27 cellular contexts compared by ENCODE assay signal in genomic region chr15:92157666-92158298, GRCh38.
DNase-seq lines count a peak whose midpoint lies in the region; ATAC-seq and TF ChIP-seq lines count a peak whose summit lies in the region.
"Had no signal": no experiment of that assay in that cellular context is flagged by ENCODE, and none has a peak within 500 bp of the region (broad histone marks: within the 10 kb centered on the region; RNA-seq: fewer than 3 reads in every experiment).

No MANE protein-coding gene starts in this region.

- no peak overlapping the region; the same call in 2 of the 3 replicates for H3K4me3 Mint-ChIP-seq in GM23338
- H3K4me3 Mint-ChIP-seq in neural progenitor cell: no peak overlapping the region
- H3K4me3 Mint-ChIP-seq: activated T-cell treated with anti-CD3 and anti-CD28 coated beads, Interleukin-2, amount 50 U/mL, for 4 hours; CD8-positive, alpha-beta memory T cell; naive B cell; T-helper 1 cell treated with Interleukin-12 subunit alpha and Interleukin-12 subunit beta and Interleukin-4 antibody, amounts not matched to agents 30 μg/mL and 1 μg/mL, for 36 hours had no signal

- H3K27me3 ChIP-seq in GM23338 (ENCODE audit: insufficient read depth): no peaks in the 10 kb centered on the region
- peaks cover 8% of the 10 kb centered on the region; the same call in 1 of the 2 replicates for H3K27me3 ChIP-seq in OCI-LY3 (ENCODE audit: low read depth, low read length)
- H3K27me3 ChIP-seq in neural progenitor cell: no peaks in the 10 kb centered on the region
- no peaks in the 10 kb centered on the region for H3K27me3 ChIP-seq in MG63
- H3K27me3 ChIP-seq: Peyer's patch, SJCRH30 had no signal

- H3K4me2 ChIP-seq in GM23338 (0 out of 2 replicates have a peak overlapping the region, but pooled peaks have one; percentile 33), OCI-LY3 (ENCODE audit: low read length) (peak overlapping the region; percentile 61), neural progenitor cell (peak overlapping the region; percentile 27)
- H3K4me2 ChIP-seq: KMS-11 had no signal

- H2AFZ ChIP-seq in GM23338 (no peak overlapping the region), OCI-LY3 (ENCODE audit: low read depth, low read length) (no peak overlapping the region), neural progenitor cell (replicated peaks) (no peak overlapping the region)
- H2AFZ ChIP-seq: GM23248 had no signal

- DNase-seq in GM23338 (ENCODE audit: low spot score) (no peak), epithelial cell of prostate (ENCODE audit: low read depth, low spot score) (peak; percentile 6), neural progenitor cell (ENCODE audit: low spot score) (no peak), DMS 273 (lab: John Stamatoyannopoulos, UW; ENCODE audit: unreplicated experiment) (no peak), MG63 (no peak)
- DNase-seq: activated CD8-positive, alpha-beta memory T cell treated with anti-CD3 and anti-CD28 coated beads for 24 hours; activated naive CD4-positive, alpha-beta T cell; amygdala; glutamatergic neuron; GM23248; left colon; naive B cell; NCI-H1694 treated with DMSO at 0.1 percent for 48 hours; NCI-H2171 treated with DMSO at 0.1 percent for 48 hours; NCI-H524 treated with DMSO at 0.1 percent for 48 hours; right cardiac atrium; SJCRH30; stimulated activated naive CD4-positive, alpha-beta T cell had no signal

- no peak for TF ChIP-seq CTCF in GM23338 (conservative IDR thresholded peaks at IDR 0.05; ENCODE audit: low read depth in 2 of 2)
- no peak for TF ChIP-seq CTCF in OCI-LY3 (IDR thresholded peaks at IDR 0.05; ENCODE audit: low read depth, low read length)
- no peak for TF ChIP-seq CTCF in neural progenitor cell (IDR thresholded peaks at IDR 0.05)

- no peak for ATAC-seq in GM23338
- ATAC-seq in GM19463 (IDR thresholded peaks at IDR 0.05; ENCODE audit: unreplicated experiment): no peak

- H3K27ac ChIP-seq in GM23338 (ENCODE audit: low read depth) (peak overlapping the region; percentile 60), OCI-LY3 (ENCODE audit: low read length) (no peak overlapping the region), epithelial cell of prostate (peak overlapping the region; percentile 42), neural progenitor cell (no peak overlapping the region)
- H3K27ac ChIP-seq: coronary artery, GM23248, KMS-11, Peyer's patch, SJCRH30, thoracic aorta had no signal

- H3K9ac ChIP-seq in OCI-LY3 (ENCODE audit: low read length): no peak overlapping the region
- no peak overlapping the region for H3K9ac ChIP-seq in neural progenitor cell
- H3K9ac ChIP-seq: GM23248, KMS-11 had no signal

- H3K4me3 ChIP-seq in GM23338: no peak overlapping the region
- no peak overlapping the region for H3K4me3 ChIP-seq in OCI-LY3 (ENCODE audit: low read length)
- H3K4me3 ChIP-seq in neural progenitor cell: no peak overlapping the region
- no peak overlapping the region for H3K4me3 ChIP-seq in MG63
- H3K4me3 ChIP-seq: coronary artery, GM23248, Peyer's patch, SJCRH30, thoracic aorta had no signal

- H3K9me3 Mint-ChIP-seq in GM23338: no peaks in the 10 kb centered on the region
- no peaks in the 10 kb centered on the region for H3K9me3 Mint-ChIP-seq in neural progenitor cell
- H3K9me3 Mint-ChIP-seq: activated T-cell treated with anti-CD3 and anti-CD28 coated beads, Interleukin-2, amount 50 U/mL, for 4 hours; CD8-positive, alpha-beta memory T cell; T-helper 1 cell treated with Interleukin-12 subunit alpha and Interleukin-12 subunit beta and Interleukin-4 antibody, amounts not matched to agents 30 μg/mL and 1 μg/mL, for 36 hours had no signal

- no peaks in the 10 kb centered on the region for H4K20me1 ChIP-seq in GM23338 (replicated peaks; ENCODE audit: insufficient read depth)
- no peaks in the 10 kb centered on the region for H4K20me1 ChIP-seq in OCI-LY3 (ENCODE audit: insufficient read depth, low read length)
- H4K20me1 ChIP-seq in neural progenitor cell (ENCODE audit: low read depth): no peaks in the 10 kb centered on the region

- no peaks in the 10 kb centered on the region for H3K36me3 ChIP-seq in GM23338 (ENCODE audit: insufficient read depth)
- no peaks in the 10 kb centered on the region for H3K36me3 ChIP-seq in OCI-LY3 (replicated peaks; ENCODE audit: low read depth, low read length)
- no peaks in the 10 kb centered on the region for H3K36me3 ChIP-seq in neural progenitor cell
- peaks cover 7% of the 10 kb centered on the region for H3K36me3 ChIP-seq in MG63
- H3K36me3 ChIP-seq: Peyer's patch, SJCRH30, thoracic aorta had no signal

- no peaks in the 10 kb centered on the region for H3K9me2 ChIP-seq in GM23338 (ENCODE audit: insufficient read depth)

- H3K4me1 ChIP-seq in GM23338 (ENCODE audit: insufficient read depth) (peaks cover 38% of the 10 kb centered on the region), OCI-LY3 (ENCODE audit: low read length) (peaks cover 44% of the 10 kb centered on the region), neural progenitor cell (peaks cover 35% of the 10 kb centered on the region)
- H3K4me1 ChIP-seq: SJCRH30 had no signal

- H3K4me1 Mint-ChIP-seq in GM23338 (peaks cover 46% of the 10 kb centered on the region), neural progenitor cell (peaks cover 51% of the 10 kb centered on the region)

- peaks cover 15% of the 10 kb centered on the region for H3K27me3 Mint-ChIP-seq in GM23338 (ENCODE audit: insufficient read depth, low read depth, poor library complexity)
- H3K27me3 Mint-ChIP-seq in neural progenitor cell (ENCODE audit: insufficient read depth, low read depth): peaks cover 3% of the 10 kb centered on the region

- peaks cover 2% of the 10 kb centered on the region; the same call in 2 of the 3 replicates for H3K36me3 Mint-ChIP-seq in GM23338 (ENCODE audit: low read depth)
- no peaks in the 10 kb centered on the region for H3K36me3 Mint-ChIP-seq in neural progenitor cell
- H3K36me3 Mint-ChIP-seq: naive B cell had no signal

- H3K9me3 ChIP-seq in OCI-LY3 (ENCODE audit: insufficient read depth, low read length) (no peaks in the 10 kb centered on the region), neural progenitor cell (ENCODE audit: low read depth) (no peaks in the 10 kb centered on the region), MG63 (no peaks in the 10 kb centered on the region)
- H3K9me3 ChIP-seq: Peyer's patch, SJCRH30, thoracic aorta had no signal

- H3K27ac Mint-ChIP-seq in GM23338: peak overlapping the region; percentile 60
- H3K27ac Mint-ChIP-seq in neural progenitor cell: peak overlapping the region; percentile 7
- H3K27ac Mint-ChIP-seq: naive B cell had no signal

- no peaks in the 10 kb centered on the region for H3F3A ChIP-seq in GM23338 (replicated peaks; ENCODE audit: low read depth)
- H3F3A ChIP-seq in neural progenitor cell (ENCODE audit: low read depth): peaks cover 20% of the 10 kb centered on the region

- H3K79me2 ChIP-seq in GM23338 (replicated peaks; ENCODE audit: insufficient read depth): no peaks in the 10 kb centered on the region
- no peaks in the 10 kb centered on the region for H3K79me2 ChIP-seq in OCI-LY3 (ENCODE audit: low read length)
- no peaks in the 10 kb centered on the region for H3K79me2 ChIP-seq in neural progenitor cell (ENCODE audit: low read depth)

TF ChIP-seq in GM23338, 12 proteins besides CTCF, POLR2A, EP300 and RAD21:
- TF ChIP-seq ZNF114 (CRISPR knock-in tag; IDR thresholded peaks at IDR 0.05) (no peak), NANOG (IDR thresholded peaks at IDR 0.05; ENCODE audit: borderline replicate concordance) (no peak), STAT1 (IDR thresholded peaks at IDR 0.05; ENCODE audit: unreplicated experiment) (no peak), REST (IDR thresholded peaks at IDR 0.05; ENCODE audit: unreplicated experiment) (no peak)

Comparison
In these comparisons a context has a peak if more than half of its experiments do, and no peak if none do; other contexts are left out.
1. H3K27ac ChIP-seq: peak in GM23338 (single experiment) and epithelial cell of prostate (single experiment); none in OCI-LY3 (single experiment) and neural progenitor cell (single experiment).
2. Peak in every context shown above with its lines, with median percentiles within 50 percentile points of each other: H3K4me2 ChIP-seq.